In genomic region chr2:111007757-111008688, GRCh38 we compare ENCODE assay signal across 18 cellular contexts.
"Had no signal": no experiment of that assay in that cellular context is flagged by ENCODE, and none has a peak within 500 bp of the region (broad histone marks: within the 10 kb centered on the region; RNA-seq: fewer than 3 reads in every experiment).

No MANE protein-coding gene starts in this region.

- H3K4me3 ChIP-seq: esophagus squamous epithelium, prostate gland, right lobe of liver had no signal

- H3K27me3 ChIP-seq: right lobe of liver had no signal

- H3K4me1 ChIP-seq: esophagus squamous epithelium, prostate gland, right lobe of liver had no signal

- H3K36me3 ChIP-seq: esophagus squamous epithelium, prostate gland, right lobe of liver had no signal

- ATAC-seq: activated CD4-positive, alpha-beta T cell treated with anti-CD3 and anti-CD28 coated beads for 36 hours; activated CD8-positive, alpha-beta T cell treated with anti-CD3 and anti-CD28 coated beads for 36 hours; left cardiac atrium; natural killer cell treated with Interleukin-12 subunit alpha and Interleukin-12 subunit beta and Interleukin-15 and Interleukin-18, amount 100 ng/mL, for 72 hours had no signal

- DNase-seq: activated CD4-positive, alpha-beta T cell treated with anti-CD3 and anti-CD28 coated beads for 36 hours; activated CD8-positive, alpha-beta memory T cell treated with anti-CD3 and anti-CD28 coated beads, Interleukin-2, amount 50 U/mL, for 4 hours; activated CD8-positive, alpha-beta T cell treated with anti-CD3 and anti-CD28 coated beads for 36 hours; activated naive CD8-positive, alpha-beta T cell treated with anti-CD3 and anti-CD28 coated beads, Interleukin-2, amount 10 ng/mL, durations not matched to agents 7 days and 5 days; anterior cingulate cortex; esophagus squamous epithelium; foreskin fibroblast; glutamatergic neuron; left cardiac atrium; occipital lobe; right lobe of liver; stimulated activated CD4-positive, alpha-beta T cell treated with anti-CD3 and anti-CD28 coated beads, Interleukin-1b, Interleukin-23, amount 100 ng/mL, for 48 hours; stimulated activated naive CD4-positive, alpha-beta T cell; substantia nigra; T1000 had no signal

- H3K27ac ChIP-seq: esophagus squamous epithelium, prostate gland, right lobe of liver, VCaP had no signal

- H3K9me3 ChIP-seq: esophagus squamous epithelium, prostate gland, right lobe of liver had no signal
